Comparison of ENCODE assay signal across 17 cellular contexts in genomic region chr2:240292622-240293021, GRCh38.
"Had no signal": no experiment of that assay in that cellular context is flagged by ENCODE, and none has a peak within 500 bp of the region (broad histone marks: within the 10 kb centered on the region; RNA-seq: fewer than 3 reads in every experiment).

No MANE protein-coding gene starts in this region.

- H3K9me3 ChIP-seq: heart left ventricle, left lung, neutrophil, right atrium auricular region, uterus had no signal

- H3K36me3 ChIP-seq: heart left ventricle, left lung, neutrophil, right atrium auricular region, uterus had no signal

- H3K36me3 Mint-ChIP-seq: naive B cell had no signal

- H3K27ac ChIP-seq: epithelial cell of prostate, foreskin keratinocyte, left lung, neutrophil, uterus had no signal

- H3K27me3 ChIP-seq: heart left ventricle, neutrophil, right atrium auricular region, uterus had no signal

- H3K4me1 ChIP-seq: foreskin keratinocyte, left lung, uterus had no signal

- ATAC-seq: effector memory CD8-positive, alpha-beta T cell; foreskin keratinocyte; left lung had no signal

- H3K4me3 Mint-ChIP-seq: effector memory CD8-positive, alpha-beta T cell had no signal

- H3K4me1 Mint-ChIP-seq: naive B cell had no signal

- H3K9me3 Mint-ChIP-seq: effector memory CD8-positive, alpha-beta T cell; naive B cell had no signal

- DNase-seq: effector memory CD8-positive, alpha-beta T cell; foreskin keratinocyte; heart left ventricle; hippocampal formation; islet precursor cell; mesendoderm; naive B cell; stimulated activated CD4-positive, alpha-beta T cell treated with anti-CD3 and anti-CD28 coated beads, Interleukin-2, amount 100 ng/mL, for 48 hours; stimulated activated naive CD4-positive, alpha-beta T cell treated with Interleukin-2 at 50 U/mL for 16 hours; trophoblast cell; uterus had no signal

- H3K27ac Mint-ChIP-seq: effector memory CD8-positive, alpha-beta T cell had no signal

- H3K4me3 ChIP-seq: heart left ventricle, left lung, lung, right atrium auricular region, smooth muscle cell, uterus had no signal
